In the genomic region with DNA sequence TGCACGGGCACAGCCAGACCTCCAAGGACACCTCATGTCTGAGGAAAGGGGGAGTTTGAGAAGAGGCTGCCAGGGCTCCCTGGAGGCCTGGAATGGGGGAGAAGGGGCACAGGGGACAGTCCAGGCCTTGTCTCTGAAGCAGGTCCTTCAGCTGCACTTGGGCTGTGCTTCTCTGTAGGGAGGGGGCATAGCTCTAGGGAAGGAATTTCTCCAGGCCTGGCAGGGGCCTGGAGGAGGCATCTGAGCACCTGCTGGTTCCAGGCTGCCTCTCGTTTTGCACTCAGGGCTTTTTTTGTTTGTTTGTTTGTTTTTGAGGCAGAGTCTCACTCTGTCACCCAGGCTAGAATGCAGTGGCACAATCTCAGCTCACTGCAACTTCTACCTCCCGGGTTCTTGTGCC, we compare ENCODE assay signal across 21 cellular contexts.
DNase-seq lines count a peak whose midpoint lies in the region; ATAC-seq and TF ChIP-seq lines count a peak whose summit lies in the region.
"Had no signal": no experiment of that assay in that cellular context is flagged by ENCODE, and none has a peak within 500 bp of the region (broad histone marks: within the 10 kb centered on the region; RNA-seq: fewer than 3 reads in every experiment).

No MANE protein-coding gene starts in this region.

- H3K9me3 ChIP-seq in H9 (ENCODE audit: control insufficient read depth, low read depth, low read length) = no peaks in the 10 kb centered on the region
- H3K9me3 ChIP-seq in NT2/D1 (ENCODE audit: insufficient read depth, low read length) = no peaks in the 10 kb centered on the region
- H3K9me3 ChIP-seq in endodermal cell (ENCODE audit: control insufficient read depth, low read length) = no peaks in the 10 kb centered on the region
- H3K9me3 ChIP-seq in mucosa of descending colon = no peaks in the 10 kb centered on the region
- H3K9me3 ChIP-seq in upper lobe of right lung = no peaks in the 10 kb centered on the region
- H3K9me3 ChIP-seq: Caco-2, MG63, SJSA1 had no signal

- no peaks in the 10 kb centered on the region for H3K23me2 ChIP-seq in H9 (ENCODE audit: insufficient read length, low read depth, low read length, poor library complexity, severe bottlenecking)

- H2BK120ac ChIP-seq in H9 (ENCODE audit: low read depth, low read length, poor library complexity, severe bottlenecking) = no peak overlapping the region

- no peaks in the 10 kb centered on the region for H3K79me1 ChIP-seq in H9 (ENCODE audit: insufficient read depth, low read depth, low read length, poor library complexity, severe bottlenecking)

- no peak for TF ChIP-seq CTCF in H9 (conservative IDR thresholded peaks at IDR 0.05)
- no peak for TF ChIP-seq CTCF in endodermal cell (conservative IDR thresholded peaks at IDR 0.05)
- TF ChIP-seq CTCF in mucosa of descending colon (IDR thresholded peaks at IDR 0.05) = no peak
- TF ChIP-seq CTCF in upper lobe of right lung (IDR thresholded peaks at IDR 0.05) = no peak

- H3K4ac ChIP-seq in H9 (ENCODE audit: low read depth, low read length) = no peak overlapping the region

- H2BK15ac ChIP-seq in H9 (ENCODE audit: low read depth, low read length) = no peak overlapping the region

- no peaks in the 10 kb centered on the region for H4K20me1 ChIP-seq in H9 (ENCODE audit: control insufficient read depth, insufficient read depth, insufficient read length)

- H2BK20ac ChIP-seq in H9 (ENCODE audit: low read depth, low read length, poor library complexity, severe bottlenecking) = no peak overlapping the region

- H3K36me3 ChIP-seq in NT2/D1 (ENCODE audit: insufficient read depth, insufficient read length, low read length) = no peaks in the 10 kb centered on the region
- H3K36me3 ChIP-seq in endodermal cell (ENCODE audit: control insufficient read depth, insufficient read depth, low read length) = no peaks in the 10 kb centered on the region
- H3K36me3 ChIP-seq in mucosa of descending colon (ENCODE audit: low read depth) = no peaks in the 10 kb centered on the region
- H3K36me3 ChIP-seq in upper lobe of right lung = no peaks in the 10 kb centered on the region
- H3K36me3 ChIP-seq: MG63, SJSA1 had no signal

- no peak overlapping the region for H3K4me3 Mint-ChIP-seq in H9
- H3K4me3 Mint-ChIP-seq in endodermal cell = no peak overlapping the region
- H3K4me3 Mint-ChIP-seq in stimulated activated memory B cell treated with anti-CD40 and anti-IgM and Interleukin-4, amounts not matched to agents 10 μg/mL and 1 μg/mL and 100 μg/mL, for 72 hours = no peak overlapping the region
- H3K4me3 Mint-ChIP-seq: CD8-positive, alpha-beta T cell had no signal

- H3K9me3 Mint-ChIP-seq in H9 (no peaks in the 10 kb centered on the region), endodermal cell (no peaks in the 10 kb centered on the region)
- H3K9me3 Mint-ChIP-seq in stimulated activated memory B cell treated with anti-CD40 and anti-IgM and Interleukin-4, amounts not matched to agents 10 μg/mL and 1 μg/mL and 100 μg/mL, for 72 hours = no peaks in the 10 kb centered on the region
- H3K9me3 Mint-ChIP-seq: CD8-positive, alpha-beta T cell had no signal

- ATAC-seq in stimulated activated memory B cell treated with anti-CD40 and anti-IgM and Interleukin-4, amounts not matched to agents 10 μg/mL and 1 μg/mL and 100 μg/mL, for 72 hours = no peak
- ATAC-seq in mucosa of descending colon (no peak), upper lobe of right lung (no peak), GM21576 (IDR thresholded peaks at IDR 0.05; ENCODE audit: unreplicated experiment) (no peak)
- ATAC-seq: CD8-positive, alpha-beta T cell had no signal

- no peak overlapping the region for H4K8ac ChIP-seq in H9 (replicated peaks; ENCODE audit: insufficient read length, low read depth, low read length)

- peaks cover 0 to 2% (median 0%) of the 10 kb centered on the region in 3 experiments; a peak in 1 of 7 replicates for H3K36me3 Mint-ChIP-seq in H9 (ENCODE audit: insufficient read depth in 1 of 3, low read depth in 3 of 3)
- no peaks in the 10 kb centered on the region for H3K36me3 Mint-ChIP-seq in endodermal cell (ENCODE audit: low read depth)
- H3K36me3 Mint-ChIP-seq in stimulated activated memory B cell treated with anti-CD40 and anti-IgM and Interleukin-4, amounts not matched to agents 10 μg/mL and 1 μg/mL and 100 μg/mL, for 72 hours = peaks cover 27% of the 10 kb centered on the region

- H2BK5ac ChIP-seq in H9 (ENCODE audit: insufficient read length, low read length) = no peak overlapping the region

- H3K9ac ChIP-seq in H9 (ENCODE audit: extremely low read depth, insufficient read length, low read length) (no peak overlapping the region), NT2/D1 (ENCODE audit: insufficient read length, low read depth) (peak overlapping the region; percentile 8), endodermal cell (ENCODE audit: extremely low read depth, low read length, poor library complexity, severe bottlenecking) (no peak overlapping the region)
- H3K9ac ChIP-seq: GM23248 had no signal

- H3K79me2 ChIP-seq in H9 (ENCODE audit: insufficient read depth, low read length) = no peaks in the 10 kb centered on the region

- no peak overlapping the region for H4K91ac ChIP-seq in H9 (ENCODE audit: insufficient read length, low read depth, low read length)

- H3K27ac ChIP-seq in H9 (ENCODE audit: insufficient read length, low read depth, low read length) (no peak overlapping the region), endodermal cell (ENCODE audit: low read depth, low read length) (peak overlapping the region; percentile 36), upper lobe of right lung (no peak overlapping the region)
- H3K27ac ChIP-seq: C4-2B, GM23248, SJSA1 had no signal

- peaks cover 30 to 42% of the 10 kb centered on the region in 2 experiments for H3K4me1 Mint-ChIP-seq in H9
- H3K4me1 Mint-ChIP-seq in endodermal cell = no peaks in the 10 kb centered on the region
- H3K4me1 Mint-ChIP-seq in stimulated activated memory B cell treated with anti-CD40 and anti-IgM and Interleukin-4, amounts not matched to agents 10 μg/mL and 1 μg/mL and 100 μg/mL, for 72 hours = peaks cover 24% of the 10 kb centered on the region

- H3K14ac ChIP-seq in H9 (ENCODE audit: insufficient read depth, low read length) = no peak overlapping the region; the same call in 1 of the 2 replicates

- WGBS in H9 (ENCODE audit: extremely low coverage, insufficient read length, low lambda C conversion rate) = no CpG with 5 or more reads among the region's 3 CpGs
- WGBS in endodermal cell (ENCODE audit: insufficient coverage in 1 of 2, insufficient read length in 1 of 2), 2 experiments = 62% methylated on average over 3 of the region's 3 CpGs; no CpG with 5 or more reads in 1 of the 2 experiments

- H3T11ph ChIP-seq in H9 (ENCODE audit: low read length) = no peak overlapping the region

- H3K18ac ChIP-seq in H9 (ENCODE audit: insufficient read length, low read depth, low read length) = no peak overlapping the region

- no peak overlapping the region for H3K23ac ChIP-seq in H9 (ENCODE audit: insufficient read length, low read depth, low read length)

- H2AK5ac ChIP-seq in H9 (ENCODE audit: insufficient read length, low read length) = no peak overlapping the region

- no peak for DNase-seq in H9
- no peak for DNase-seq in NT2/D1 (ENCODE audit: low read depth, low spot score)
- peak; percentile 70 for DNase-seq in endodermal cell
- no peak for DNase-seq in mucosa of descending colon
- DNase-seq in upper lobe of right lung = no peak
- no peak for DNase-seq in NCI-H446 (lab: John Stamatoyannopoulos, UW)
- DNase-seq: Caco-2; CD8-positive, alpha-beta T cell; DMS 273 treated with DMSO at 0.1 percent for 48 hours; DMS79; EL; GF-D8; GM23248; KBM-7; MG63; NCI-H2029; NCI-H69 had no signal

- H3K27me3 Mint-ChIP-seq in H9 (ENCODE audit: low read depth) (no peaks in the 10 kb centered on the region), endodermal cell (ENCODE audit: insufficient read depth) (no peaks in the 10 kb centered on the region)
- H3K27me3 Mint-ChIP-seq in stimulated activated memory B cell treated with anti-CD40 and anti-IgM and Interleukin-4, amounts not matched to agents 10 μg/mL and 1 μg/mL and 100 μg/mL, for 72 hours = no peaks in the 10 kb centered on the region

- H3K4me3 ChIP-seq in NT2/D1 (ENCODE audit: insufficient read length, low read depth) (no peak overlapping the region), endodermal cell (ENCODE audit: low read length) (no peak overlapping the region), mucosa of descending colon (no peak overlapping the region), upper lobe of right lung (no peak overlapping the region)
- H3K4me3 ChIP-seq: GM23248, MG63, SJSA1 had no signal

- H2AFZ ChIP-seq in H9 (ENCODE audit: low read length) = no peak overlapping the region
- H2AFZ ChIP-seq: GM23248 had no signal

- H3K27ac Mint-ChIP-seq in H9 (peak overlapping the region; percentile 8 to 52 (median 11); a peak in 5 of 7 replicates), endodermal cell (no peak overlapping the region)
- peak overlapping the region; percentile 6 for H3K27ac Mint-ChIP-seq in stimulated activated memory B cell treated with anti-CD40 and anti-IgM and Interleukin-4, amounts not matched to agents 10 μg/mL and 1 μg/mL and 100 μg/mL, for 72 hours
- H3K27ac Mint-ChIP-seq: CD8-positive, alpha-beta T cell had no signal

- intact Hi-C loops in mucosa of descending colon (cut with DNase I, micrococcal nuclease) = no loop called here
- intact Hi-C loops in upper lobe of right lung (cut with DNase I) = no loop called here

- H4K5ac ChIP-seq in H9 (ENCODE audit: insufficient read length, low read depth, low read length) = no peak overlapping the region

- H2BK12ac ChIP-seq in H9 (ENCODE audit: insufficient read length, low read depth, low read length) = no peak overlapping the region

- no peak overlapping the region for H3K56ac ChIP-seq in H9 (ENCODE audit: insufficient read length, low read depth, low read length)

- H3K4me2 ChIP-seq in H9 (ENCODE audit: insufficient read depth, insufficient read length, low read length) = no peak overlapping the region

- H3K4me1 ChIP-seq in H9 (ENCODE audit: insufficient read depth, low read length) = no peaks in the 10 kb centered on the region
- peaks cover 30% of the 10 kb centered on the region for H3K4me1 ChIP-seq in NT2/D1 (ENCODE audit: insufficient read depth, insufficient read length)
- H3K4me1 ChIP-seq in endodermal cell (ENCODE audit: control insufficient read depth, insufficient read depth, low read length) = no peaks in the 10 kb centered on the region
- no peaks in the 10 kb centered on the region for H3K4me1 ChIP-seq in mucosa of descending colon (ENCODE audit: low read depth)
- H3K4me1 ChIP-seq in upper lobe of right lung = no peaks in the 10 kb centered on the region
- H3K4me1 ChIP-seq: Caco-2, SJSA1 had no signal

- no peaks in the 10 kb centered on the region for H3K27me3 ChIP-seq in H9 (ENCODE audit: insufficient read depth, low read length)
- H3K27me3 ChIP-seq in NT2/D1 (ENCODE audit: insufficient read depth, insufficient read length) = no peaks in the 10 kb centered on the region
- H3K27me3 ChIP-seq in endodermal cell (ENCODE audit: control insufficient read depth, insufficient read depth, low read length, poor library complexity, severe bottlenecking) = no peaks in the 10 kb centered on the region
- H3K27me3 ChIP-seq in upper lobe of right lung = no peaks in the 10 kb centered on the region
- H3K27me3 ChIP-seq: MG63, SJSA1 had no signal
